ENCODE assay signal across 1 cellular context in the genomic region with DNA sequence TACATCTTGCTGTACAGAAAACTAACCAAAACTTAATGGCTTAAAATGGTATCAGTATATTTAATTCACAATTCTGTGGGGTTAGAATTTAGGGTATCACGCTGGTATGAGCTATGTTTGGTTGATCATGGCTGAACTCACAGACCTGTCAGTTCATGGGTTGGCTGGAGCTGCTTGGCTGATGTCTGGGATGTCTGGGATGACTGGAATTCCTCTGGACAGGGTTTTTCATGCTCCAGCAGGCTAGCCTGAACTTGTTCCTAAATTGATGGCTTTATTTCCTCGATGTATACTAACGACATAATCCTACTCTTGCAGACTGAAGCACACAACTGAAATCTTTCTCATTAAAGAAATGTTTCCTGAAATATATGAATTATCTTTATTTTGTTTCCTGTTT.
TF ChIP-seq lines count a peak whose summit lies in the region.

No MANE protein-coding gene starts in this region.

TF ChIP-seq in GM12878, 131 proteins besides CTCF, POLR2A, EP300 and RAD21 (continued from another document):
- no peak for TF ChIP-seq ZNF207 (IDR thresholded peaks at IDR 0.05; ENCODE audit: borderline replicate concordance)
- no peak for TF ChIP-seq CEBPB (IDR thresholded peaks at IDR 0.05; ENCODE audit: borderline replicate concordance in 1 of 2, low read depth in 2 of 2, low read length in 2 of 2)
- TF ChIP-seq MYB (IDR thresholded peaks at IDR 0.05; ENCODE audit: borderline replicate concordance, low read depth, low read length), result no peak
